11 cellular contexts compared by ENCODE assay signal in the genomic region with DNA sequence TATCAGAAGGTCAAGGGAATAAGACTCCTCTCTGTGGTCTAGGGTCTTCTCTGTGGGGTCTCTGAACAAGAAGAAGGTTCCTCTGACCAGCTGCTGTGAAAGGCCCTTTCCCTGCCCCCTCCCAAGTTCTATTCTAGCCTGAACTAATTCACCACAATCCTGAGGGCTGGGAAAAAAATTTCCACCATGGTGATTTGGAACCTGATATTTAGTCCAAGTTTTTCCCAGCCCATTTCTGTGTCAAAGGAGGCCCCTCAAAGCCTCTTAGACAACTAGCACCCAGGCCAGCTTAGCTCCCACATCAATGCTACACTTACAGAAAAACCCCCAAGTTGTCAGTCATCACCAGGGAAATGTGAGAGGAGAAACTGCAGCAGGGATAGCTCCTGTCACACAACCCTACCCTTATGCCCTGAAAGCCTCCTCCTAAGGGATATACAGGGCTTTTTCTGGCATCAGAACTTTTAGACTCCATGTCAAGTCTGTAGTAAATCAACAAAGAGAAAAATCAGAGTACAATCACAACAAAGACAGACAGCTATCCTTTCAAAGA. TPM values are rescaled to one million over a fixed set of nuclear protein-coding genes. Genes with fewer than 3 reads are reported as not detected.
DNase-seq lines count a peak whose midpoint lies in the region; ATAC-seq and TF ChIP-seq lines count a peak whose summit lies in the region.
"Had no signal": no experiment of that assay in that cellular context is flagged by ENCODE, and none has a peak within 500 bp of the region (broad histone marks: within the 10 kb centered on the region; RNA-seq: fewer than 3 reads in every experiment).

No MANE protein-coding gene starts in this region.

- peak overlapping the region; percentile 90 for H3K27ac Mint-ChIP-seq in activated T-cell treated with anti-CD3 and anti-CD28 coated beads, Interleukin-2, amount 50 U/mL, for 72 hours
- H3K27ac Mint-ChIP-seq in activated T-helper 17 cell treated with anti-CD3 and anti-CD28 coated beads, Interleukin-2, amount 50 U/mL, for 72 hours: no peak overlapping the region

- H3K4me3 Mint-ChIP-seq in activated T-cell treated with anti-CD3 and anti-CD28 coated beads, Interleukin-2, amount 50 U/mL, for 72 hours: peak overlapping the region; percentile 70 to 79
- H3K4me3 Mint-ChIP-seq in activated T-cell treated with anti-CD3 and anti-CD28 coated beads, Interleukin-2, amount 50 U/mL, for 4 hours: no peak overlapping the region
- peak overlapping the region; percentile 93 for H3K4me3 Mint-ChIP-seq in activated T-helper 17 cell treated with anti-CD3 and anti-CD28 coated beads, Interleukin-2, amount 50 U/mL, for 72 hours

- no peak for DNase-seq in activated T-cell treated with anti-CD3 and anti-CD28 coated beads, Interleukin-2, amount 50 U/mL, for 72 hours
- no peak for DNase-seq in activated T-cell treated with anti-CD3 and anti-CD28 coated beads, Interleukin-2, amount 50 U/mL, for 4 hours
- no peak for DNase-seq in lower lobe of right lung
- DNase-seq in tibial artery: no peak
- DNase-seq in GOT3 (lab: John Stamatoyannopoulos, UW): no peak
- DNase-seq in GM20000 (ENCODE audit: low spot score): no peak
- DNase-seq: activated CD4-positive, alpha-beta T cell treated with anti-CD3 and anti-CD28 coated beads, Interleukin-2, amount 50 U/mL, for 4 hours; pancreas; uterus had no signal

- no peak for ATAC-seq in activated T-cell treated with anti-CD3 and anti-CD28 coated beads, Interleukin-2, amount 50 U/mL, for 72 hours (replicated peaks in 1 of 2)
- ATAC-seq in activated T-cell treated with anti-CD3 and anti-CD28 coated beads, Interleukin-2, amount 50 U/mL, for 4 hours: no peak
- ATAC-seq in activated T-helper 17 cell treated with anti-CD3 and anti-CD28 coated beads, Interleukin-2, amount 50 U/mL, for 72 hours (replicated peaks): no peak
- ATAC-seq in lower lobe of right lung: no peak
- no peak for ATAC-seq in GM18520 (IDR thresholded peaks at IDR 0.05; ENCODE audit: unreplicated experiment)
- ATAC-seq: pancreas had no signal

- peak overlapping the region; percentile 33 for H3K27ac ChIP-seq in lower lobe of right lung
- H3K27ac ChIP-seq in tibial artery: peak overlapping the region; percentile 38 to 94
- H3K27ac ChIP-seq: pancreas had no signal

- H3K36me3 ChIP-seq in lower lobe of right lung: no peaks in the 10 kb centered on the region
- no peaks in the 10 kb centered on the region for H3K36me3 ChIP-seq in tibial artery
- H3K36me3 ChIP-seq: pancreas, uterus had no signal

- H3K27me3 ChIP-seq in lower lobe of right lung (ENCODE audit: low read depth): no peaks in the 10 kb centered on the region
- no peaks in the 10 kb centered on the region for H3K27me3 ChIP-seq in tibial artery
- H3K27me3 ChIP-seq: pancreas, uterus had no signal

- intact Hi-C loops in lower lobe of right lung (cut with DNase I) (no loop called here), tibial artery (cut with DNase I; ENCODE audit: low total_unique reads) (no loop called here)

- H3K4me1 Mint-ChIP-seq in activated T-cell treated with anti-CD3 and anti-CD28 coated beads, Interleukin-2, amount 50 U/mL, for 72 hours (ENCODE audit: low read depth): peaks cover 73% of the 10 kb centered on the region
- H3K4me1 Mint-ChIP-seq in activated T-cell treated with anti-CD3 and anti-CD28 coated beads, Interleukin-2, amount 50 U/mL, for 4 hours (ENCODE audit: low read depth): peaks cover 74% of the 10 kb centered on the region
- H3K4me1 Mint-ChIP-seq in activated T-helper 17 cell treated with anti-CD3 and anti-CD28 coated beads, Interleukin-2, amount 50 U/mL, for 72 hours: peaks cover 55% of the 10 kb centered on the region

- no peaks in the 10 kb centered on the region for H3K36me3 Mint-ChIP-seq in activated T-cell treated with anti-CD3 and anti-CD28 coated beads, Interleukin-2, amount 50 U/mL, for 72 hours (ENCODE audit: insufficient read depth in 2 of 2)
- H3K36me3 Mint-ChIP-seq in activated T-cell treated with anti-CD3 and anti-CD28 coated beads, Interleukin-2, amount 50 U/mL, for 4 hours (ENCODE audit: insufficient read depth): no peaks in the 10 kb centered on the region
- peaks cover 9% of the 10 kb centered on the region for H3K36me3 Mint-ChIP-seq in activated T-helper 17 cell treated with anti-CD3 and anti-CD28 coated beads, Interleukin-2, amount 50 U/mL, for 72 hours (ENCODE audit: low read depth)

- no peaks in the 10 kb centered on the region for H3K9me3 ChIP-seq in lower lobe of right lung
- H3K9me3 ChIP-seq in tibial artery: no peaks in the 10 kb centered on the region
- H3K9me3 ChIP-seq: pancreas, uterus had no signal

- TF ChIP-seq CTCF in lower lobe of right lung (IDR thresholded peaks at IDR 0.05): no peak
- TF ChIP-seq CTCF in tibial artery (IDR thresholded peaks at IDR 0.05): no peak
- TF ChIP-seq CTCF in GM20000 (IDR thresholded peaks at IDR 0.05; ENCODE audit: extremely low read depth, missing control alignments): no peak

- H3K4me1 ChIP-seq in lower lobe of right lung (peaks cover 55% of the 10 kb centered on the region), tibial artery (peaks cover 0 to 68% (median 40%) of the 10 kb centered on the region in 4 donors)

- no peaks in the 10 kb centered on the region for H3K9me3 Mint-ChIP-seq in activated T-cell treated with anti-CD3 and anti-CD28 coated beads, Interleukin-2, amount 50 U/mL, for 72 hours
- no peaks in the 10 kb centered on the region for H3K9me3 Mint-ChIP-seq in activated T-cell treated with anti-CD3 and anti-CD28 coated beads, Interleukin-2, amount 50 U/mL, for 4 hours
- no peaks in the 10 kb centered on the region for H3K9me3 Mint-ChIP-seq in activated T-helper 17 cell treated with anti-CD3 and anti-CD28 coated beads, Interleukin-2, amount 50 U/mL, for 72 hours

- H3K4me3 ChIP-seq in lower lobe of right lung: no peak overlapping the region
- no peak overlapping the region for H3K4me3 ChIP-seq in tibial artery
- H3K4me3 ChIP-seq: pancreas, uterus had no signal

- no peaks in the 10 kb centered on the region for H3K27me3 Mint-ChIP-seq in activated T-cell treated with anti-CD3 and anti-CD28 coated beads, Interleukin-2, amount 50 U/mL, for 72 hours (ENCODE audit: low read depth)
- no peaks in the 10 kb centered on the region for H3K27me3 Mint-ChIP-seq in activated T-cell treated with anti-CD3 and anti-CD28 coated beads, Interleukin-2, amount 50 U/mL, for 4 hours (ENCODE audit: low read depth)
- H3K27me3 Mint-ChIP-seq in activated T-helper 17 cell treated with anti-CD3 and anti-CD28 coated beads, Interleukin-2, amount 50 U/mL, for 72 hours: no peaks in the 10 kb centered on the region

RNA-seq across cellular contexts. Expression of a gene that starts 4.5 kb away (rescaled TPM):
- total RNA-seq in activated T-cell treated with anti-CD3 and anti-CD28 coated beads, Interleukin-2, amount 50 U/mL, for 72 hours: 10 to 100 TPM; 40.6 to 42.0 TPM
- total RNA-seq in activated T-cell treated with anti-CD3 and anti-CD28 coated beads, Interleukin-2, amount 50 U/mL, for 4 hours: 10 to 100 TPM; 22.1 to 24.0 (median 23.6) TPM
- 10 to 100 TPM; 19.9 to 33.8 TPM for total RNA-seq in activated T-helper 17 cell treated with anti-CD3 and anti-CD28 coated beads, Interleukin-2, amount 50 U/mL, for 72 hours
- 36.1 TPM for total RNA-seq in lower lobe of right lung

RNA-seq across cellular contexts. Expression of a gene that starts 38.6 kb away (rescaled TPM):
- 100 to 1,000 TPM; 755 to 785 TPM for total RNA-seq in activated T-cell treated with anti-CD3 and anti-CD28 coated beads, Interleukin-2, amount 50 U/mL, for 72 hours
- total RNA-seq in activated T-cell treated with anti-CD3 and anti-CD28 coated beads, Interleukin-2, amount 50 U/mL, for 4 hours: 100 to 1,000 TPM; 383 to 509 (median 438) TPM
- total RNA-seq in activated T-helper 17 cell treated with anti-CD3 and anti-CD28 coated beads, Interleukin-2, amount 50 U/mL, for 72 hours: 100 to 1,000 TPM; 407 to 411 TPM
- total RNA-seq in lower lobe of right lung: 671 TPM
